Comparison of ENCODE assay signal across 2 cellular contexts in the genomic region with DNA sequence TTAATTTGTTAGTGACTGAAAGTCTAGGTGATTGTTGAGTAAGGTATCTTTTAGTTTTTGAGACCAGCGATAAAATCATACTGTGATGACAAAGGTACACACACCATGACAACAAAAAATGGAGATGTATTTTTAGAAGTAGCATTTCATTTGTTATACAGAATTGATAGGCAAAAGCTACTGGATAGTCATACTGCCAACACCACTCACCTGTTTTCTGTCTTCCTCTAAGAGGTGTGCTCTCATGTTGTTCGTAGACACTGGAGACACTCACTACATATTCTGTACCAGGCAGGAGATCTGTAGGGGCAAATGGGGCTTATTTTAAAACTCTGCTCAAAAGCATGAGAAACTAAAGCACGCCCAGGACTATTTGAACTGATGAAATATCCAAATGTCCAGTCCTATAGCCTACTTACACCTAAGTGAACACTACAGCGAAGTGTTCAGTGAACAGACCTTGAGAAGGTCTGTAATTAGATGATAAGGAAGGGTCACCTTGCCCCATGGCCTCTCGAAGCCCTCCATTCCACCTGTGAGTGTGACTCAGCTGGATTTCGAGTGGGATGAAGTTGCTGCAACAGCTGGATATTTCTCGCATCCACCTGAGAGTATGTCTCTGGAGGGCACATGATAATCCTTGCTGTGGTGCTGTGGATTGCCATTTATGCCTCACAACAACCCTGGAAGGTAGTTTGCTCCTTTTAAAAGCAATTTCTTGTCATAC.
TF ChIP-seq lines count a peak whose summit lies in the region.

No MANE protein-coding gene starts in this region.

TF ChIP-seq in HepG2, 621 proteins besides CTCF, POLR2A, EP300 and RAD21 (continued from another document and continues in another):
- TF ChIP-seq, protein P1, sequence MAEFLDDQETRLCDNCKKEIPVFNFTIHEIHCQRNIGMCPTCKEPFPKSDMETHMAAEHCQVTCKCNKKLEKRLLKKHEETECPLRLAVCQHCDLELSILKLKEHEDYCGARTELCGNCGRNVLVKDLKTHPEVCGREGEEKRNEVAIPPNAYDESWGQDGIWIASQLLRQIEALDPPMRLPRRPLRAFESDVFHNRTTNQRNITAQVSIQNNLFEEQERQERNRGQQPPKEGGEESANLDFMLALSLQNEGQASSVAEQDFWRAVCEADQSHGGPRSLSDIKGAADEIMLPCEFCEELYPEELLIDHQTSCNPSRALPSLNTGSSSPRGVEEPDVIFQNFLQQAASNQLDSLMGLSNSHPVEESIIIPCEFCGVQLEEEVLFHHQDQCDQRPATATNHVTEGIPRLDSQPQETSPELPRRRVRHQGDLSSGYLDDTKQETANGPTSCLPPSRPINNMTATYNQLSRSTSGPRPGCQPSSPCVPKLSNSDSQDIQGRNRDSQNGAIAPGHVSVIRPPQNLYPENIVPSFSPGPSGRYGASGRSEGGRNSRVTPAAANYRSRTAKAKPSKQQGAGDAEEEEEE (CRISPR knock-in tag; IDR thresholded peaks at IDR 0.05; ENCODE audit: borderline replicate concordance) = no peak
- TF ChIP-seq, protein P2, sequence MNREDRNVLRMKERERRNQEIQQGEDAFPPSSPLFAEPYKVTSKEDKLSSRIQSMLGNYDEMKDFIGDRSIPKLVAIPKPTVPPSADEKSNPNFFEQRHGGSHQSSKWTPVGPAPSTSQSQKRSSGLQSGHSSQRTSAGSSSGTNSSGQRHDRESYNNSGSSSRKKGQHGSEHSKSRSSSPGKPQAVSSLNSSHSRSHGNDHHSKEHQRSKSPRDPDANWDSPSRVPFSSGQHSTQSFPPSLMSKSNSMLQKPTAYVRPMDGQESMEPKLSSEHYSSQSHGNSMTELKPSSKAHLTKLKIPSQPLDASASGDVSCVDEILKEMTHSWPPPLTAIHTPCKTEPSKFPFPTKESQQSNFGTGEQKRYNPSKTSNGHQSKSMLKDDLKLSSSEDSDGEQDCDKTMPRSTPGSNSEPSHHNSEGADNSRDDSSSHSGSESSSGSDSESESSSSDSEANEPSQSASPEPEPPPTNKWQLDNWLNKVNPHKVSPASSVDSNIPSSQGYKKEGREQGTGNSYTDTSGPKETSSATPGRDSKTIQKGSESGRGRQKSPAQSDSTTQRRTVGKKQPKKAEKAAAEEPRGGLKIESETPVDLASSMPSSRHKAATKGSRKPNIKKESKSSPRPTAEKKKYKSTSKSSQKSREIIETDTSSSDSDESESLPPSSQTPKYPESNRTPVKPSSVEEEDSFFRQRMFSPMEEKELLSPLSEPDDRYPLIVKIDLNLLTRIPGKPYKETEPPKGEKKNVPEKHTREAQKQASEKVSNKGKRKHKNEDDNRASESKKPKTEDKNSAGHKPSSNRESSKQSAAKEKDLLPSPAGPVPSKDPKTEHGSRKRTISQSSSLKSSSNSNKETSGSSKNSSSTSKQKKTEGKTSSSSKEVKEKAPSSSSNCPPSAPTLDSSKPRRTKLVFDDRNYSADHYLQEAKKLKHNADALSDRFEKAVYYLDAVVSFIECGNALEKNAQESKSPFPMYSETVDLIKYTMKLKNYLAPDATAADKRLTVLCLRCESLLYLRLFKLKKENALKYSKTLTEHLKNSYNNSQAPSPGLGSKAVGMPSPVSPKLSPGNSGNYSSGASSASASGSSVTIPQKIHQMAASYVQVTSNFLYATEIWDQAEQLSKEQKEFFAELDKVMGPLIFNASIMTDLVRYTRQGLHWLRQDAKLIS (CRISPR knock-in tag; IDR thresholded peaks at IDR 0.05) = peak; percentile 81
- TF ChIP-seq ZNF768 (CRISPR knock-in tag; IDR thresholded peaks at IDR 0.05) = no peak
- no peak for TF ChIP-seq ZNF446 (CRISPR knock-in tag; IDR thresholded peaks at IDR 0.05)
- no peak for TF ChIP-seq ZIK1 (CRISPR knock-in tag; IDR thresholded peaks at IDR 0.05; ENCODE audit: borderline replicate concordance, low read depth)
- TF ChIP-seq ZNF232 (CRISPR knock-in tag; IDR thresholded peaks at IDR 0.05; ENCODE audit: borderline replicate concordance) = peak; percentile 21; the same call in 1 of the 2 replicates
- TF ChIP-seq NPAS2 (CRISPR knock-in tag; IDR thresholded peaks at IDR 0.05; ENCODE audit: borderline replicate concordance) = no peak
- peak; percentile 91 for TF ChIP-seq SSRP1 (CRISPR knock-in tag; IDR thresholded peaks at IDR 0.05)
- TF ChIP-seq GABPA (IDR thresholded peaks at IDR 0.05; ENCODE audit: low read depth, low read length) = no peak
- TF ChIP-seq GABPA (CRISPR knock-in tag; IDR thresholded peaks at IDR 0.05; ENCODE audit: low read depth) = no peak
- TF ChIP-seq ZNF451 (CRISPR knock-in tag; IDR thresholded peaks at IDR 0.05) = no peak
- no peak for TF ChIP-seq MXD4 (CRISPR knock-in tag; IDR thresholded peaks at IDR 0.05)
- TF ChIP-seq ZNF879 (CRISPR knock-in tag; IDR thresholded peaks at IDR 0.05) = no peak
- TF ChIP-seq ZNF841 (CRISPR knock-in tag; IDR thresholded peaks at IDR 0.05; ENCODE audit: borderline replicate concordance) = no peak
- TF ChIP-seq ZNF775 (CRISPR knock-in tag; IDR thresholded peaks at IDR 0.05; ENCODE audit: borderline replicate concordance) = no peak
- TF ChIP-seq ZFX (CRISPR knock-in tag; IDR thresholded peaks at IDR 0.05; ENCODE audit: low read depth) = no peak
- TF ChIP-seq ZNF589 (CRISPR knock-in tag; conservative IDR thresholded peaks at IDR 0.05) = no peak
- TF ChIP-seq, protein P3, sequence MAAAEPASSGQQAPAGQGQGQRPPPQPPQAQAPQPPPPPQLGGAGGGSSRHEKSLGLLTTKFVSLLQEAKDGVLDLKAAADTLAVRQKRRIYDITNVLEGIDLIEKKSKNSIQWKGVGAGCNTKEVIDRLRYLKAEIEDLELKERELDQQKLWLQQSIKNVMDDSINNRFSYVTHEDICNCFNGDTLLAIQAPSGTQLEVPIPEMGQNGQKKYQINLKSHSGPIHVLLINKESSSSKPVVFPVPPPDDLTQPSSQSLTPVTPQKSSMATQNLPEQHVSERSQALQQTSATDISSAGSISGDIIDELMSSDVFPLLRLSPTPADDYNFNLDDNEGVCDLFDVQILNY (CRISPR knock-in tag; conservative IDR thresholded peaks at IDR 0.05) = no peak
- 0 out of 2 replicates have a peak, but pooled peaks have one; percentile 28 for TF ChIP-seq HES4 (CRISPR knock-in tag; IDR thresholded peaks at IDR 0.05; ENCODE audit: borderline replicate concordance)
- TF ChIP-seq, protein P4, sequence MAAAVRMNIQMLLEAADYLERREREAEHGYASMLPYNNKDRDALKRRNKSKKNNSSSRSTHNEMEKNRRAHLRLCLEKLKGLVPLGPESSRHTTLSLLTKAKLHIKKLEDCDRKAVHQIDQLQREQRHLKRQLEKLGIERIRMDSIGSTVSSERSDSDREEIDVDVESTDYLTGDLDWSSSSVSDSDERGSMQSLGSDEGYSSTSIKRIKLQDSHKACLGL (CRISPR knock-in tag; IDR thresholded peaks at IDR 0.05) = no peak
- TF ChIP-seq NFKB2 (CRISPR knock-in tag; IDR thresholded peaks at IDR 0.05; ENCODE audit: borderline replicate concordance) = no peak
- no peak for TF ChIP-seq KMT2B (CRISPR knock-in tag; IDR thresholded peaks at IDR 0.05)
- TF ChIP-seq HDAC2 (CRISPR knock-in tag; IDR thresholded peaks at IDR 0.05) = no peak
- peak; percentile 77 for TF ChIP-seq RBFOX2 (IDR thresholded peaks at IDR 0.05; ENCODE audit: low read depth, low read length)
- TF ChIP-seq ZNF235 (CRISPR knock-in tag; IDR thresholded peaks at IDR 0.05; ENCODE audit: borderline replicate concordance) = no peak
- no peak for TF ChIP-seq KMT2A (CRISPR knock-in tag; IDR thresholded peaks at IDR 0.05)
- TF ChIP-seq TARDBP (CRISPR knock-in tag; IDR thresholded peaks at IDR 0.05) = 0 out of 2 replicates have a peak, but pooled peaks have one; percentile 41
- no peak for TF ChIP-seq TEAD3 (CRISPR knock-in tag; optimal IDR thresholded peaks at IDR 0.05; ENCODE audit: borderline replicate concordance)
- no peak for TF ChIP-seq HNF4G (IDR thresholded peaks at IDR 0.05; ENCODE audit: borderline replicate concordance, low read depth, low read length)
- no peak for TF ChIP-seq HNF4G (CRISPR knock-in tag; IDR thresholded peaks at IDR 0.05; ENCODE audit: borderline replicate concordance, low read depth)

TF ChIP-seq in K562, 482 proteins besides CTCF, POLR2A, EP300 and RAD21 (continued from another document and continues in another):
- TF ChIP-seq, protein P5, sequence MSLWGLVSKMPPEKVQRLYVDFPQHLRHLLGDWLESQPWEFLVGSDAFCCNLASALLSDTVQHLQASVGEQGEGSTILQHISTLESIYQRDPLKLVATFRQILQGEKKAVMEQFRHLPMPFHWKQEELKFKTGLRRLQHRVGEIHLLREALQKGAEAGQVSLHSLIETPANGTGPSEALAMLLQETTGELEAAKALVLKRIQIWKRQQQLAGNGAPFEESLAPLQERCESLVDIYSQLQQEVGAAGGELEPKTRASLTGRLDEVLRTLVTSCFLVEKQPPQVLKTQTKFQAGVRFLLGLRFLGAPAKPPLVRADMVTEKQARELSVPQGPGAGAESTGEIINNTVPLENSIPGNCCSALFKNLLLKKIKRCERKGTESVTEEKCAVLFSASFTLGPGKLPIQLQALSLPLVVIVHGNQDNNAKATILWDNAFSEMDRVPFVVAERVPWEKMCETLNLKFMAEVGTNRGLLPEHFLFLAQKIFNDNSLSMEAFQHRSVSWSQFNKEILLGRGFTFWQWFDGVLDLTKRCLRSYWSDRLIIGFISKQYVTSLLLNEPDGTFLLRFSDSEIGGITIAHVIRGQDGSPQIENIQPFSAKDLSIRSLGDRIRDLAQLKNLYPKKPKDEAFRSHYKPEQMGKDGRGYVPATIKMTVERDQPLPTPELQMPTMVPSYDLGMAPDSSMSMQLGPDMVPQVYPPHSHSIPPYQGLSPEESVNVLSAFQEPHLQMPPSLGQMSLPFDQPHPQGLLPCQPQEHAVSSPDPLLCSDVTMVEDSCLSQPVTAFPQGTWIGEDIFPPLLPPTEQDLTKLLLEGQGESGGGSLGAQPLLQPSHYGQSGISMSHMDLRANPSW (CRISPR knock-in tag; IDR thresholded peaks at IDR 0.05) = no peak
- TF ChIP-seq ZEB2 (IDR thresholded peaks at IDR 0.05) (peak; percentile 40; the same call in 1 of the 2 replicates), CEBPB (tag; IDR thresholded peaks at IDR 0.05) (no peak), KDM1A (IDR thresholded peaks at IDR 0.05) (no peak), RHOXF2B (CRISPR knock-in tag; conservative IDR thresholded peaks at IDR 0.05) (no peak), RFX5 (IDR thresholded peaks at IDR 0.05; ENCODE audit: low read depth, low read length) (no peak), HNRNPUL1 (IDR thresholded peaks at IDR 0.05; ENCODE audit: low read length) (no peak), ILF3 (IDR thresholded peaks at IDR 0.05; ENCODE audit: borderline replicate concordance) (no peak), ZZZ3 (IDR thresholded peaks at IDR 0.05) (no peak), FOXK2 (conservative IDR thresholded peaks at IDR 0.05 in 1 of 2, IDR thresholded peaks at IDR 0.05 in 1 of 2; ENCODE audit: low read depth in 2 of 2) (no peak), ARID1B (IDR thresholded peaks at IDR 0.05) (peak; percentile 51), GABPB1 (CRISPR knock-in tag; IDR thresholded peaks at IDR 0.05) (no peak), NR4A1 (CRISPR knock-in tag; IDR thresholded peaks at IDR 0.05) (no peak), NR4A1 (tag; IDR thresholded peaks at IDR 0.05) (no peak), NCOA4 (IDR thresholded peaks at IDR 0.05; ENCODE audit: partially characterized antibody) (no peak), ILK (tag; IDR thresholded peaks at IDR 0.05; ENCODE audit: borderline replicate concordance, low read depth) (no peak), NBN (IDR thresholded peaks at IDR 0.05; ENCODE audit: low read depth) (no peak), FOXP1 (CRISPR knock-in tag; IDR thresholded peaks at IDR 0.05) (no peak)
- TF ChIP-seq, protein P6, sequence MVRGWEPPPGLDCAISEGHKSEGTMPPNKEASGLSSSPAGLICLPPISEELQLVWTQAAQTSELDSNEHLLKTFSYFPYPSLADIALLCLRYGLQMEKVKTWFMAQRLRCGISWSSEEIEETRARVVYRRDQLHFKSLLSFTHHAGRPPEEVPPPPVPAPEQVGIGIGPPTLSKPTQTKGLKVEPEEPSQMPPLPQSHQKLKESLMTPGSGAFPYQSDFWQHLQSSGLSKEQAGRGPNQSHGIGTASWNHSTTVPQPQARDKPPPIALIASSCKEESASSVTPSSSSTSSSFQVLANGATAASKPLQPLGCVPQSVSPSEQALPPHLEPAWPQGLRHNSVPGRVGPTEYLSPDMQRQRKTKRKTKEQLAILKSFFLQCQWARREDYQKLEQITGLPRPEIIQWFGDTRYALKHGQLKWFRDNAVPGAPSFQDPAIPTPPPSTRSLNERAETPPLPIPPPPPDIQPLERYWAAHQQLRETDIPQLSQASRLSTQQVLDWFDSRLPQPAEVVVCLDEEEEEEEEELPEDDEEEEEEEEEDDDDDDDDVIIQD (CRISPR knock-in tag; IDR thresholded peaks at IDR 0.05) = no peak
- TF ChIP-seq, protein P7, sequence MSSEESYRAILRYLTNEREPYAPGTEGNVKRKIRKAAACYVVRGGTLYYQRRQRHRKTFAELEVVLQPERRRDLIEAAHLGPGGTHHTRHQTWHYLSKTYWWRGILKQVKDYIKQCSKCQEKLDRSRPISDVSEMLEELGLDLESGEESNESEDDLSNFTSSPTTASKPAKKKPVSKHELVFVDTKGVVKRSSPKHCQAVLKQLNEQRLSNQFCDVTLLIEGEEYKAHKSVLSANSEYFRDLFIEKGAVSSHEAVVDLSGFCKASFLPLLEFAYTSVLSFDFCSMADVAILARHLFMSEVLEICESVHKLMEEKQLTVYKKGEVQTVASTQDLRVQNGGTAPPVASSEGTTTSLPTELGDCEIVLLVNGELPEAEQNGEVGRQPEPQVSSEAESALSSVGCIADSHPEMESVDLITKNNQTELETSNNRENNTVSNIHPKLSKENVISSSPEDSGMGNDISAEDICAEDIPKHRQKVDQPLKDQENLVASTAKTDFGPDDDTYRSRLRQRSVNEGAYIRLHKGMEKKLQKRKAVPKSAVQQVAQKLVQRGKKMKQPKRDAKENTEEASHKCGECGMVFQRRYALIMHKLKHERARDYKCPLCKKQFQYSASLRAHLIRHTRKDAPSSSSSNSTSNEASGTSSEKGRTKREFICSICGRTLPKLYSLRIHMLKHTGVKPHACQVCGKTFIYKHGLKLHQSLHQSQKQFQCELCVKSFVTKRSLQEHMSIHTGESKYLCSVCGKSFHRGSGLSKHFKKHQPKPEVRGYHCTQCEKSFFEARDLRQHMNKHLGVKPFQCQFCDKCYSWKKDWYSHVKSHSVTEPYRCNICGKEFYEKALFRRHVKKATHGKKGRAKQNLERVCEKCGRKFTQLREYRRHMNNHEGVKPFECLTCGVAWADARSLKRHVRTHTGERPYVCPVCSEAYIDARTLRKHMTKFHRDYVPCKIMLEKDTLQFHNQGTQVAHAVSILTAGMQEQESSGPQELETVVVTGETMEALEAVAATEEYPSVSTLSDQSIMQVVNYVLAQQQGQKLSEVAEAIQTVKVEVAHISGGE (CRISPR knock-in tag; IDR thresholded peaks at IDR 0.05) = no peak
- TF ChIP-seq, protein P8, sequence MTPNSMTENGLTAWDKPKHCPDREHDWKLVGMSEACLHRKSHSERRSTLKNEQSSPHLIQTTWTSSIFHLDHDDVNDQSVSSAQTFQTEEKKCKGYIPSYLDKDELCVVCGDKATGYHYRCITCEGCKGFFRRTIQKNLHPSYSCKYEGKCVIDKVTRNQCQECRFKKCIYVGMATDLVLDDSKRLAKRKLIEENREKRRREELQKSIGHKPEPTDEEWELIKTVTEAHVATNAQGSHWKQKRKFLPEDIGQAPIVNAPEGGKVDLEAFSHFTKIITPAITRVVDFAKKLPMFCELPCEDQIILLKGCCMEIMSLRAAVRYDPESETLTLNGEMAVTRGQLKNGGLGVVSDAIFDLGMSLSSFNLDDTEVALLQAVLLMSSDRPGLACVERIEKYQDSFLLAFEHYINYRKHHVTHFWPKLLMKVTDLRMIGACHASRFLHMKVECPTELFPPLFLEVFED (CRISPR knock-in tag; conservative IDR thresholded peaks at IDR 0.05) = no peak
- TF ChIP-seq, protein P9, sequence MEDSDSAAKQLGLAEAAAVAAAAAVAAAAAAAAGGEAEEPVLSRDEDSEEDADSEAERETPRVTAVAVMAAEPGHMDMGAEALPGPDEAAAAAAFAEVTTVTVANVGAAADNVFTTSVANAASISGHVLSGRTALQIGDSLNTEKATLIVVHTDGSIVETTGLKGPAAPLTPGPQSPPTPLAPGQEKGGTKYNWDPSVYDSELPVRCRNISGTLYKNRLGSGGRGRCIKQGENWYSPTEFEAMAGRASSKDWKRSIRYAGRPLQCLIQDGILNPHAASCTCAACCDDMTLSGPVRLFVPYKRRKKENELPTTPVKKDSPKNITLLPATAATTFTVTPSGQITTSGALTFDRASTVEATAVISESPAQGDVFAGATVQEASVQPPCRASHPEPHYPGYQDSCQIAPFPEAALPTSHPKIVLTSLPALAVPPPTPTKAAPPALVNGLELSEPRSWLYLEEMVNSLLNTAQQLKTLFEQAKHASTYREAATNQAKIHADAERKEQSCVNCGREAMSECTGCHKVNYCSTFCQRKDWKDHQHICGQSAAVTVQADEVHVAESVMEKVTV (CRISPR knock-in tag; IDR thresholded peaks at IDR 0.05) = no peak
